1 cellular context compared by ENCODE assay signal in genomic region chr2:174039551-174040416, GRCh38.
TF ChIP-seq lines count a peak whose summit lies in the region.

No MANE protein-coding gene starts in this region.

TF ChIP-seq in HepG2, 621 proteins besides CTCF, POLR2A, EP300 and RAD21 (continued from another document):
- TF ChIP-seq PRDM15 (CRISPR knock-in tag; IDR thresholded peaks at IDR 0.05), result no peak
- no peak for TF ChIP-seq ETV6 (CRISPR knock-in tag; conservative IDR thresholded peaks at IDR 0.05)
- TF ChIP-seq CEBPZ (IDR thresholded peaks at IDR 0.05; ENCODE audit: low read length), result no peak
